Comparison of ENCODE assay signal across 35 cellular contexts in the genomic region with DNA sequence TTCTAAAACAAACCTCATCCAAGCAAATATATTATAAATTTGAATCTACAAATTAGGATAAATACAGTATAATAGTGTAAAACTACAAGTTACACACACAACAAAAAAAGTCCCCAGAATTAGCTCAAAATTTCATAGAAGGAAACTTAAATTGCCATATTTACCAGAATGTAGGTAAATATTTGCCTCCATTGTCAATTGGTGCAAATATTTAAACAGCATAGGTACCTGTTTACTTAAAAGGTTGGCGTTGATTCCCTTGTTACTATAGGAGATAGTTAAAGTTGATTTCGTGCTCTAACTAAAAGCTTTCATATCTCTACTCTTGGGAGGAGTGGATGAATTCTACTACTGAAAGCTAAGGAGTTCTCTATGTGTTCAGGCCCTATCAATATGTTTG.
"Had no signal": no experiment of that assay in that cellular context is flagged by ENCODE, and none has a peak within 500 bp of the region (broad histone marks: within the 10 kb centered on the region; RNA-seq: fewer than 3 reads in every experiment).

No MANE protein-coding gene starts in this region.

- DNase-seq: activated CD4-positive, alpha-beta memory T cell treated with anti-CD3 and anti-CD28 coated beads for 36 hours; activated CD4-positive, alpha-beta T cell treated with anti-CD3 and anti-CD28 coated beads, Interleukin-2, amount 10 ng/mL, durations not matched to agents 24 days and 14 days; activated CD4-positive, CD25-positive, alpha-beta regulatory T cell treated with anti-CD3 and anti-CD28 coated beads, Interleukin-2, amount 50 U/mL, for 72 hours; activated CD8-positive, alpha-beta memory T cell treated with anti-CD3 and anti-CD28 coated beads, Interleukin-2, amount 50 U/mL, for 48 hours; activated gamma-delta T cell; activated naive CD4-positive, alpha-beta T cell treated with anti-CD3 and anti-CD28 coated beads, Interleukin-2, amount 10 ng/mL, durations not matched to agents 7 days and 5 days; activated naive CD8-positive, alpha-beta T cell treated with anti-CD3 and anti-CD28 coated beads, Interleukin-2, amount 10 ng/mL, durations not matched to agents 7 days and 5 days; activated T-cell treated with anti-CD3 and anti-CD28 coated beads, Interleukin-2, amount 50 U/mL, for 24 hours; esophagus squamous epithelium; foreskin melanocyte; kidney glomerular epithelial cell; left ventricle myocardium inferior; mesendoderm; naive B cell; nephron progenitor cell; ovary; retina; sigmoid colon; small intestine; stimulated activated CD4-positive, alpha-beta T cell treated with anti-CD3 and anti-CD28 coated beads, Interleukin-1b, Interleukin-23, amount 100 ng/mL, for 48 hours; stimulated activated CD4-positive, alpha-beta T cell treated with anti-CD3 and anti-CD28 coated beads, Interleukin-4, amount 100 ng/mL, for 4 hours; stimulated activated CD8-positive, alpha-beta memory T cell treated with anti-CD3 and anti-CD28 coated beads, Interleukin-4, amount 100 ng/mL, for 48 hours; stimulated activated naive CD8-positive, alpha-beta T cell treated with anti-CD3 and anti-CD28 coated beads, Interleukin-15, amount 100 ng/mL, for 72 hours; substantia nigra; T-helper 2 cell; upper lobe of left lung had no signal

- H3K27me3 Mint-ChIP-seq: activated CD4-positive, alpha-beta T cell treated with anti-CD3 and anti-CD28 coated beads, Interleukin-2, amount 10 ng/mL, durations not matched to agents 24 days and 14 days; activated naive CD4-positive, alpha-beta T cell treated with anti-CD3 and anti-CD28 coated beads, Interleukin-2, amount 10 ng/mL, durations not matched to agents 7 days and 5 days; activated naive CD8-positive, alpha-beta T cell treated with anti-CD3 and anti-CD28 coated beads, Interleukin-2, amount 10 ng/mL, durations not matched to agents 7 days and 5 days; activated T-cell treated with anti-CD3 and anti-CD28 coated beads, Interleukin-2, amount 50 U/mL, for 24 hours; brain; dendritic cell treated with granulocyte-macrophage colony-stimulating factor and Interleukin-4, amounts not matched to agents 40 ng/mL and 50 ng/mL, for 4 days; stimulated activated memory B cell treated with anti-CD40 and anti-IgM and Interleukin-4, amounts not matched to agents 10 μg/mL and 1 μg/mL and 100 μg/mL, for 72 hours had no signal

- FAIRE-seq: small intestine had no signal

- H3K27me3 ChIP-seq: ascending aorta, esophagus squamous epithelium, neutrophil, ovary, sigmoid colon, upper lobe of left lung, vagina had no signal

- H3K27ac Mint-ChIP-seq: activated CD4-positive, alpha-beta memory T cell treated with anti-CD3 and anti-CD28 coated beads for 36 hours; activated CD4-positive, alpha-beta T cell treated with anti-CD3 and anti-CD28 coated beads, Interleukin-2, amount 10 ng/mL, durations not matched to agents 24 days and 14 days; activated naive CD4-positive, alpha-beta T cell treated with anti-CD3 and anti-CD28 coated beads, Interleukin-2, amount 10 ng/mL, durations not matched to agents 7 days and 5 days; activated naive CD8-positive, alpha-beta T cell treated with anti-CD3 and anti-CD28 coated beads, Interleukin-2, amount 10 ng/mL, durations not matched to agents 7 days and 5 days; activated T-cell treated with anti-CD3 and anti-CD28 coated beads, Interleukin-2, amount 50 U/mL, for 24 hours; brain; dendritic cell treated with granulocyte-macrophage colony-stimulating factor and Interleukin-4, amounts not matched to agents 40 ng/mL and 50 ng/mL, for 4 days; naive B cell; nephron progenitor cell; progenitor cell of endocrine pancreas; stimulated activated memory B cell treated with anti-CD40 and anti-IgM and Interleukin-4, amounts not matched to agents 10 μg/mL and 1 μg/mL and 100 μg/mL, for 72 hours; stimulated activated naive CD8-positive, alpha-beta T cell treated with anti-CD3 and anti-CD28 coated beads, Interleukin-15, amount 100 ng/mL, for 72 hours had no signal

- H3K4me1 Mint-ChIP-seq: activated CD4-positive, alpha-beta T cell treated with anti-CD3 and anti-CD28 coated beads, Interleukin-2, amount 10 ng/mL, durations not matched to agents 24 days and 14 days; activated naive CD4-positive, alpha-beta T cell treated with anti-CD3 and anti-CD28 coated beads, Interleukin-2, amount 10 ng/mL, durations not matched to agents 7 days and 5 days; activated naive CD8-positive, alpha-beta T cell treated with anti-CD3 and anti-CD28 coated beads, Interleukin-2, amount 10 ng/mL, durations not matched to agents 7 days and 5 days; naive B cell; nephron progenitor cell; stimulated activated memory B cell treated with anti-CD40 and anti-IgM and Interleukin-4, amounts not matched to agents 10 μg/mL and 1 μg/mL and 100 μg/mL, for 72 hours; stimulated activated naive CD8-positive, alpha-beta T cell treated with anti-CD3 and anti-CD28 coated beads, Interleukin-15, amount 100 ng/mL, for 72 hours had no signal

- H3K9me3 ChIP-seq: ascending aorta, esophagus squamous epithelium, left ventricle myocardium inferior, neutrophil, ovary, sigmoid colon, upper lobe of left lung, vagina had no signal

- H3K4me3 Mint-ChIP-seq: activated CD4-positive, alpha-beta memory T cell treated with anti-CD3 and anti-CD28 coated beads for 36 hours; activated CD4-positive, alpha-beta T cell treated with anti-CD3 and anti-CD28 coated beads, Interleukin-2, amount 10 ng/mL, durations not matched to agents 24 days and 14 days; activated naive CD4-positive, alpha-beta T cell treated with anti-CD3 and anti-CD28 coated beads, Interleukin-2, amount 10 ng/mL, durations not matched to agents 7 days and 5 days; activated naive CD8-positive, alpha-beta T cell treated with anti-CD3 and anti-CD28 coated beads, Interleukin-2, amount 10 ng/mL, durations not matched to agents 7 days and 5 days; activated T-cell treated with anti-CD3 and anti-CD28 coated beads, Interleukin-2, amount 50 U/mL, for 24 hours; brain; dendritic cell treated with granulocyte-macrophage colony-stimulating factor and Interleukin-4, amounts not matched to agents 40 ng/mL and 50 ng/mL, for 4 days; naive B cell; nephron progenitor cell; stimulated activated memory B cell treated with anti-CD40 and anti-IgM and Interleukin-4, amounts not matched to agents 10 μg/mL and 1 μg/mL and 100 μg/mL, for 72 hours; stimulated activated naive CD8-positive, alpha-beta T cell treated with anti-CD3 and anti-CD28 coated beads, Interleukin-15, amount 100 ng/mL, for 72 hours had no signal

- H3K27ac ChIP-seq: epithelial cell of prostate, esophagus squamous epithelium, left ventricle myocardium inferior, neutrophil, ovary, sigmoid colon, upper lobe of left lung, vagina had no signal

- H3K4me1 ChIP-seq: esophagus squamous epithelium, upper lobe of left lung, vagina had no signal

- H3K4me3 ChIP-seq: ascending aorta, esophagus squamous epithelium, left ventricle myocardium inferior, lung, ovary, sigmoid colon, upper lobe of left lung, vagina had no signal

- H3K36me3 ChIP-seq: ascending aorta, esophagus squamous epithelium, left ventricle myocardium inferior, neutrophil, ovary, sigmoid colon, upper lobe of left lung, vagina had no signal

- H3K36me3 Mint-ChIP-seq: activated CD4-positive, alpha-beta memory T cell treated with anti-CD3 and anti-CD28 coated beads for 36 hours; activated naive CD4-positive, alpha-beta T cell treated with anti-CD3 and anti-CD28 coated beads, Interleukin-2, amount 10 ng/mL, durations not matched to agents 7 days and 5 days; activated naive CD8-positive, alpha-beta T cell treated with anti-CD3 and anti-CD28 coated beads, Interleukin-2, amount 10 ng/mL, durations not matched to agents 7 days and 5 days; brain; naive B cell; stimulated activated memory B cell treated with anti-CD40 and anti-IgM and Interleukin-4, amounts not matched to agents 10 μg/mL and 1 μg/mL and 100 μg/mL, for 72 hours had no signal

- H3K9me3 Mint-ChIP-seq: activated CD4-positive, alpha-beta memory T cell treated with anti-CD3 and anti-CD28 coated beads for 36 hours; activated CD4-positive, alpha-beta T cell treated with anti-CD3 and anti-CD28 coated beads, Interleukin-2, amount 10 ng/mL, durations not matched to agents 24 days and 14 days; activated naive CD4-positive, alpha-beta T cell treated with anti-CD3 and anti-CD28 coated beads, Interleukin-2, amount 10 ng/mL, durations not matched to agents 7 days and 5 days; activated naive CD8-positive, alpha-beta T cell treated with anti-CD3 and anti-CD28 coated beads, Interleukin-2, amount 10 ng/mL, durations not matched to agents 7 days and 5 days; activated T-cell treated with anti-CD3 and anti-CD28 coated beads, Interleukin-2, amount 50 U/mL, for 24 hours; brain; dendritic cell treated with granulocyte-macrophage colony-stimulating factor and Interleukin-4, amounts not matched to agents 40 ng/mL and 50 ng/mL, for 4 days; naive B cell; nephron progenitor cell; stimulated activated memory B cell treated with anti-CD40 and anti-IgM and Interleukin-4, amounts not matched to agents 10 μg/mL and 1 μg/mL and 100 μg/mL, for 72 hours; stimulated activated naive CD8-positive, alpha-beta T cell treated with anti-CD3 and anti-CD28 coated beads, Interleukin-15, amount 100 ng/mL, for 72 hours had no signal
